In the genomic region with DNA sequence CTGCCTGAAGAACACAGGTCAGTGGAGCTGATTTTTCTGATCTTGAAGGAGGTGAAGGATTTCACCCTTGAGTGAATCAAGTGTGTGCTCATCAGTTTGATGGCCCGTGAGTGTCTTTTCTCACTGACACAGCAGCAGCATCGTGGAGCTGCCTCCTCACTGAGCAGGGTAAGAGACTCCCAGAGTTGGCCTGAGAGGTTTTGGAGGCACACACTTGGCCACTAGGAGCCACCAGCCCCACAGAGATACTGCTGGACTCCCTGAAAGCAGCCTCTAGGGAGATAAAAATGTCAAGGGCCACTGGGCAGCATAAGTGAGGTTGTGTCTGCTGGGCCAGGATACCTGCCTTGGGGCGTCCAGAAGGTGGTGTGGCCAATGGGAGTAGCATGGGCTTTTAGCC, we compare ENCODE assay signal across 1 cellular context.
TF ChIP-seq lines count a peak whose summit lies in the region.

No MANE protein-coding gene starts in this region.

TF ChIP-seq in H1, 55 proteins besides CTCF, POLR2A, EP300 and RAD21 (continued from another document):
- TF ChIP-seq, protein P1, sequence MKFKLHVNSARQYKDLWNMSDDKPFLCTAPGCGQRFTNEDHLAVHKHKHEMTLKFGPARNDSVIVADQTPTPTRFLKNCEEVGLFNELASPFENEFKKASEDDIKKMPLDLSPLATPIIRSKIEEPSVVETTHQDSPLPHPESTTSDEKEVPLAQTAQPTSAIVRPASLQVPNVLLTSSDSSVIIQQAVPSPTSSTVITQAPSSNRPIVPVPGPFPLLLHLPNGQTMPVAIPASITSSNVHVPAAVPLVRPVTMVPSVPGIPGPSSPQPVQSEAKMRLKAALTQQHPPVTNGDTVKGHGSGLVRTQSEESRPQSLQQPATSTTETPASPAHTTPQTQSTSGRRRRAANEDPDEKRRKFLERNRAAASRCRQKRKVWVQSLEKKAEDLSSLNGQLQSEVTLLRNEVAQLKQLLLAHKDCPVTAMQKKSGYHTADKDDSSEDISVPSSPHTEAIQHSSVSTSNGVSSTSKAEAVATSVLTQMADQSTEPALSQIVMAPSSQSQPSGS (IDR thresholded peaks at IDR 0.05; ENCODE audit: low read length), result no peak
- TF ChIP-seq, protein P2, sequence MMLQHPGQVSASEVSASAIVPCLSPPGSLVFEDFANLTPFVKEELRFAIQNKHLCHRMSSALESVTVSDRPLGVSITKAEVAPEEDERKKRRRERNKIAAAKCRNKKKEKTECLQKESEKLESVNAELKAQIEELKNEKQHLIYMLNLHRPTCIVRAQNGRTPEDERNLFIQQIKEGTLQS (IDR thresholded peaks at IDR 0.05; ENCODE audit: insufficient read depth, low read depth, low read length), result no peak
- no peak for TF ChIP-seq CREB1 (IDR thresholded peaks at IDR 0.05)
